Comparison of ENCODE assay signal across 11 cellular contexts in genomic region chr3:11095932-11096265, GRCh38. TPM values are rescaled to one million over a fixed set of nuclear protein-coding genes. Genes with fewer than 3 reads are reported as not detected.
DNase-seq lines count a peak whose midpoint lies in the region; ATAC-seq and TF ChIP-seq lines count a peak whose summit lies in the region.
"Had no signal": no experiment of that assay in that cellular context is flagged by ENCODE, and none has a peak within 500 bp of the region (broad histone marks: within the 10 kb centered on the region; RNA-seq: fewer than 3 reads in every experiment).

No MANE protein-coding gene starts in this region.

- no peak overlapping the region for H4K8ac ChIP-seq in trophoblast cell (ENCODE audit: low read depth, low read length)

- H3K4me2 ChIP-seq in trophoblast cell (ENCODE audit: low read length): no peak overlapping the region

- no peak overlapping the region for H2AFZ ChIP-seq in trophoblast cell (ENCODE audit: insufficient read depth, low read length, poor library complexity)

- H3K79me1 ChIP-seq in trophoblast cell (ENCODE audit: low read length): no peaks in the 10 kb centered on the region

- H3K4me3 ChIP-seq in epithelial cell of proximal tubule (ENCODE audit: low read depth, low read length) (peak overlapping the region; percentile 37), trophoblast cell (ENCODE audit: low read depth, low read length) (no peak overlapping the region)

- no peaks in the 10 kb centered on the region for H3K36me3 ChIP-seq in trophoblast cell (ENCODE audit: control insufficient read depth in 1 of 2, insufficient read depth in 2 of 2, low read length in 2 of 2)
- H3K36me3 ChIP-seq: ovary had no signal

- H3K4me1 ChIP-seq in trophoblast cell (ENCODE audit: control insufficient read depth in 1 of 2, insufficient read depth in 2 of 2, low read length in 2 of 2): peaks cover 9 to 17% of the 10 kb centered on the region in 2 experiments

- H3K18ac ChIP-seq in trophoblast cell (ENCODE audit: low read length): no peak overlapping the region

- no peak overlapping the region for H2BK5ac ChIP-seq in trophoblast cell (ENCODE audit: low read depth, low read length, poor library complexity)

- DNase-seq in RPMI7951 (ENCODE audit: low read depth) (peak; percentile 62), epithelial cell of proximal tubule (ENCODE audit: low read depth) (peak; percentile 16), trophoblast cell (no peak), NCI-H2081 treated with DMSO at 0.1 percent for 48 hours (lab: John Stamatoyannopoulos, UW) (no peak), T-helper 2 cell (no peak)
- DNase-seq in stimulated activated CD4-positive, alpha-beta T cell treated with anti-CD3 and anti-CD28 coated beads, Interleukin-2, amount 100 ng/mL, for 24 hours: no peak
- DNase-seq: NCI-H526 treated with DMSO at 0.1 percent for 48 hours had no signal

- TF ChIP-seq CTCF in GM12872 (IDR thresholded peaks at IDR 0.05; ENCODE audit: insufficient read depth, low read depth, low read length) (peak; percentile 31; the same call in 1 of the 3 replicates), epithelial cell of proximal tubule (conservative IDR thresholded peaks at IDR 0.05; ENCODE audit: low read depth, low read length) (peak; percentile 61)

- H3K27me3 ChIP-seq in trophoblast cell (ENCODE audit: insufficient read depth, low read length): no peaks in the 10 kb centered on the region
- H3K27me3 ChIP-seq: ovary had no signal

- no peak overlapping the region for H3K23ac ChIP-seq in trophoblast cell (ENCODE audit: low read length)

- H3K27ac ChIP-seq in trophoblast cell (ENCODE audit: low read depth, low read length): no peak overlapping the region

- H3K79me2 ChIP-seq in trophoblast cell (ENCODE audit: control insufficient read depth, insufficient read depth, low read length, poor library complexity): no peaks in the 10 kb centered on the region

- H3K14ac ChIP-seq in trophoblast cell (ENCODE audit: low read length): no peak overlapping the region

- peak overlapping the region; percentile 20 for H2BK120ac ChIP-seq in trophoblast cell (ENCODE audit: insufficient read depth, low read length, poor library complexity)

- peak overlapping the region; percentile 40 for H4K91ac ChIP-seq in trophoblast cell (ENCODE audit: low read depth, low read length)

- no peak for ATAC-seq in GM18502 (IDR thresholded peaks at IDR 0.05; ENCODE audit: poor library complexity, unreplicated experiment)

- H4K12ac ChIP-seq in trophoblast cell (ENCODE audit: low read depth, low read length): no peak overlapping the region

- H2AK5ac ChIP-seq in trophoblast cell (ENCODE audit: low read length): no peak overlapping the region

- no peak overlapping the region for H3K4ac ChIP-seq in trophoblast cell (ENCODE audit: low read depth, low read length)

- no peak overlapping the region for H3K9ac ChIP-seq in trophoblast cell (ENCODE audit: low read length)

- WGBS in trophoblast cell (ENCODE audit: extremely low coverage, insufficient coverage, insufficient read length): no CpG with 5 or more reads among the region's 8 CpGs

- peaks cover 2% of the 10 kb centered on the region for H3K9me3 ChIP-seq in trophoblast cell (ENCODE audit: insufficient read depth, low read depth, low read length)
- H3K9me3 ChIP-seq: ovary had no signal

- H2BK12ac ChIP-seq in trophoblast cell (ENCODE audit: low read length): no peak overlapping the region

RNA-seq across cellular contexts. Expression of gene HRH1, which starts 58.4 kb away (rescaled TPM):
- 18.8 and 22.6 TPM in 2 replicates for total RNA-seq in RPMI7951 (2014; rRNA removed; shearing (Covaris generic))
- 3.1 and 7.3 TPM in 2 replicates for total RNA-seq in epithelial cell of proximal tubule
- polyA plus RNA-seq in trophoblast cell (2013): 0.81 and 0.97 TPM in 2 replicates
- total RNA-seq: HepG2 had no signal
- polyA plus RNA-seq: HepG2 had no signal

Comparison
In these comparisons a context has a peak if more than half of its experiments do, and no peak if none do; other contexts are left out.
1. DNase-seq: peak in RPMI7951 (single experiment) and epithelial cell of proximal tubule (single experiment); none in trophoblast cell (0 of 2), NCI-H2081 treated with DMSO at 0.1 percent for 48 hours (single experiment), T-helper 2 cell (0 of 5) and stimulated activated CD4-positive, alpha-beta T cell treated with anti-CD3 and anti-CD28 coated beads, Interleukin-2, amount 100 ng/mL, for 24 hours (0 of 2).